In the genomic region with DNA sequence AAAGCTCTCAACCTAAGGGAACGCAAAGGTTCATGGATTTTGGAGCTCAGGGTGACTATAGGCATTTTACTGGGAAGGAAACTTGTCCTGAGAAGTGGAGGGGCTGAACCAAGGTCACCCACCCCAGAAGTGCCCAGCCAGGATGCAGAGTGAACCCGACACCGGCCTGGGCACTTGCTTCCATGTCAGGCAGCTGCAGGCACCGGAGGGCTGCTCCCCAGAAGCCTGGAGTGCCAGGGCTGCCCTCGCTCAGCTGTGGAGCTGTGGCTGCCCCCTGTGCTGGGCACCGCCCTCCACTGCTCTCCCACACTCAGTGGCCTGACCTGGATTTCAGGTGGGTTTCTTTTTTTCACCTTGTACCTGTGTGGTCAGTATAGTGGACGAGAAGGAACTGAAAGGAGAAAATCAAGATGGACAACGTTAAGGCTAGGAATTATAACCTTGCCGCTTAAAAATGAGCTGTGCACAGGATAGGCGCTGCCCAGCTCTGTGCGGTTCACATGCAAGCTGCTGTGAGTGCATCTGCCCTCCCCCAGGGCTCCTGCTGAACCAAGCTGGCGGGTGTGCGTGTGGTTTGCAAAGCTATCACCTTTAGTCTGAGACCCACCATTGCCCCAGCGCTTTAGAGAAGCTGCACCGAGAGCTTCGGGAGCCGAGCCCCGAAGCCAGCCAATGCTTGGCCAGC, we compare ENCODE assay signal across 9 cellular contexts. TPM values are rescaled to one million over a fixed set of nuclear protein-coding genes. Genes with fewer than 3 reads are reported as not detected.
DNase-seq lines count a peak whose midpoint lies in the region; ATAC-seq, FAIRE-seq and TF ChIP-seq lines count a peak whose summit lies in the region.
"Had no signal": no experiment of that assay in that cellular context is flagged by ENCODE, and none has a peak within 500 bp of the region (broad histone marks: within the 10 kb centered on the region; RNA-seq: fewer than 3 reads in every experiment).

No MANE protein-coding gene starts in this region.

- H2AFZ ChIP-seq in ACC112 (ENCODE audit: low read length, unreplicated experiment) (no peak overlapping the region), HCT116 (ENCODE audit: low read depth, low read length, poor library complexity, severe bottlenecking) (no peak overlapping the region), astrocyte (ENCODE audit: low read depth, low read length) (no peak overlapping the region)

- H3K4me3 ChIP-seq in ACC112 (ENCODE audit: low read depth, low read length) (peak overlapping the region; percentile 93), HCT116 (replicated peaks in 1 of 2; ENCODE audit: low read depth in 1 of 2, low read length in 2 of 2) (no peak overlapping the region), astrocyte (ENCODE audit: insufficient read depth, low read depth, low read length) (peak overlapping the region; percentile 91), mucosa of stomach (ENCODE audit: low read length) (no peak overlapping the region)

- no peaks in the 10 kb centered on the region for H3K36me3 ChIP-seq in ACC112 (ENCODE audit: insufficient read depth, low read length)
- no peaks in the 10 kb centered on the region for H3K36me3 ChIP-seq in HCT116 (ENCODE audit: control insufficient read depth in 1 of 2, insufficient read depth in 2 of 2, low read length in 2 of 2)
- no peaks in the 10 kb centered on the region for H3K36me3 ChIP-seq in astrocyte (ENCODE audit: insufficient read depth, low read length)
- H3K36me3 ChIP-seq in mucosa of stomach (ENCODE audit: control insufficient read depth, insufficient read depth, low read length), result no peaks in the 10 kb centered on the region

- peaks cover 74% of the 10 kb centered on the region for H3K79me2 ChIP-seq in ACC112 (ENCODE audit: control insufficient read depth, insufficient read depth, low read length, unreplicated experiment)
- H3K79me2 ChIP-seq in HCT116 (ENCODE audit: insufficient read depth, low read length), result peaks cover 68% of the 10 kb centered on the region
- H3K79me2 ChIP-seq in astrocyte (ENCODE audit: insufficient read depth, low read length), result peaks cover 75% of the 10 kb centered on the region

- H3K9me3 Mint-ChIP-seq in astrocyte (ENCODE audit: unreplicated experiment), result no peaks in the 10 kb centered on the region

- intact Hi-C loops in HCT116 (cut with micrococcal nuclease), result no loop called here

- peak overlapping the region; percentile 77 for H3K27ac Mint-ChIP-seq in astrocyte (ENCODE audit: unreplicated experiment)

- no peaks in the 10 kb centered on the region for H3K9me2 ChIP-seq in HCT116 (ENCODE audit: insufficient read depth)

- H3K27me3 ChIP-seq in ACC112 (ENCODE audit: insufficient read depth, low read length) (no peaks in the 10 kb centered on the region), HCT116 (ENCODE audit: insufficient read depth, low read length) (no peaks in the 10 kb centered on the region), astrocyte (ENCODE audit: insufficient read depth, low read length) (no peaks in the 10 kb centered on the region), mucosa of stomach (ENCODE audit: control insufficient read depth, insufficient read depth, low read length) (no peaks in the 10 kb centered on the region)

- peak overlapping the region; percentile 92 for H3K4me3 Mint-ChIP-seq in astrocyte (ENCODE audit: unreplicated experiment)

- H4K20me1 ChIP-seq in HCT116 (ENCODE audit: insufficient read depth) (peaks cover 3% of the 10 kb centered on the region; the same call in 1 of the 2 replicates), astrocyte (ENCODE audit: insufficient read depth, low read length) (peaks cover 59% of the 10 kb centered on the region)

- H3K4me1 ChIP-seq in ACC112 (ENCODE audit: control insufficient read depth, insufficient read depth, low read length, unreplicated experiment), result peaks cover 28% of the 10 kb centered on the region
- H3K4me1 ChIP-seq in HCT116 (ENCODE audit: control insufficient read depth in 1 of 2, insufficient read depth in 2 of 2, low read length in 2 of 2), result peaks cover 11 to 20% of the 10 kb centered on the region in 2 experiments
- peaks cover 37% of the 10 kb centered on the region for H3K4me1 ChIP-seq in astrocyte (ENCODE audit: insufficient read depth, low read length)
- H3K4me1 ChIP-seq in mucosa of stomach (ENCODE audit: control insufficient read depth, insufficient read depth, low read length), result peaks cover 26% of the 10 kb centered on the region

- POLR2A ChIA-PET in HCT116 (lab: Charles Lee), result no interaction called here

- CTCF ChIA-PET in HCT116 (lab: Charles Lee), result no interaction called here

- RAD21 ChIA-PET in HCT116 (lab: Charles Lee; ENCODE audit: low non-redundant PET in 1 of 2, low total read pairs in 2 of 2, uncharacterized antibody in 2 of 2, unreplicated experiment in 2 of 2), result no interaction called here

- TF ChIP-seq CTCF in HCT116 (IDR thresholded peaks at IDR 0.05 in 2 of 3, conservative IDR thresholded peaks at IDR 0.05 in 1 of 3; ENCODE audit: borderline replicate concordance in 1 of 3, insufficient read depth in 1 of 3, low read depth in 2 of 3, low read length in 2 of 3) (no peak), astrocyte (IDR thresholded peaks at IDR 0.05; ENCODE audit: insufficient read depth, low read depth, low read length) (no peak)

- H3K4me1 Mint-ChIP-seq in astrocyte (ENCODE audit: low read depth, unreplicated experiment), result peaks cover 25% of the 10 kb centered on the region

- H3K9me3 ChIP-seq in HCT116 (ENCODE audit: control insufficient read depth in 1 of 2, insufficient read depth in 1 of 2, low read depth in 1 of 2, low read length in 2 of 2), result no peaks in the 10 kb centered on the region
- H3K9me3 ChIP-seq in astrocyte (ENCODE audit: insufficient read depth, low read depth, low read length), result no peaks in the 10 kb centered on the region
- no peaks in the 10 kb centered on the region for H3K9me3 ChIP-seq in mucosa of stomach (ENCODE audit: control insufficient read depth, low read length)

- H3K4me2 ChIP-seq in HCT116 (ENCODE audit: low read length), result peak overlapping the region; percentile 97; the same call in 1 of the 2 replicates
- H3K4me2 ChIP-seq in astrocyte (ENCODE audit: low read length), result peak overlapping the region; percentile 99

- FAIRE-seq in astrocyte (lab: Jason Lieb, UNC), result no peak
- FAIRE-seq: G401.6 had no signal

- H3K27me3 Mint-ChIP-seq in astrocyte (ENCODE audit: low read depth, unreplicated experiment), result no peaks in the 10 kb centered on the region

- no peak overlapping the region for H3K9ac ChIP-seq in HCT116 (ENCODE audit: low read length)
- peak overlapping the region; percentile 98 for H3K9ac ChIP-seq in astrocyte (ENCODE audit: low read length)
- H3K9ac ChIP-seq in mucosa of stomach (ENCODE audit: low read length), result peak overlapping the region; percentile 63

- ATAC-seq in HCT116 (no peak), HG03196 (IDR thresholded peaks at IDR 0.05; ENCODE audit: unreplicated experiment) (no peak), HG03095 (IDR thresholded peaks at IDR 0.05; ENCODE audit: unreplicated experiment) (no peak), GM18520 (IDR thresholded peaks at IDR 0.05; ENCODE audit: unreplicated experiment) (no peak), HG03139 (IDR thresholded peaks at IDR 0.05; ENCODE audit: unreplicated experiment) (no peak)

- no peak overlapping the region for H3K27ac ChIP-seq in ACC112 (ENCODE audit: low read depth, low read length)
- H3K27ac ChIP-seq in HCT116 (ENCODE audit: low read depth, low read length), result no peak overlapping the region; the same call in 1 of the 2 replicates
- H3K27ac ChIP-seq in astrocyte (ENCODE audit: low read depth, low read length), result no peak overlapping the region

- H3K36me3 Mint-ChIP-seq in astrocyte (ENCODE audit: low read depth, unreplicated experiment), result peaks cover under 1% of the 10 kb centered on the region

- TF ChIP-seq POLR2A in HCT116 (IDR thresholded peaks at IDR 0.05; ENCODE audit: borderline replicate concordance, extremely low read depth, insufficient read depth, insufficient read length), result no peak

- no peak for TF ChIP-seq RAD21 in HCT116 (IDR thresholded peaks at IDR 0.05; ENCODE audit: low read depth)

- DNase-seq in HCT116 (ENCODE audit: low read depth, low spot score), result no peak
- no peak for DNase-seq in astrocyte (ENCODE audit: low read depth)

- no TSS peak for BruUV-seq in HCT116 (replicated peaks; lab: Mats Ljungman, UMichigan)

TF ChIP-seq in HCT116, 20 proteins besides CTCF, POLR2A, EP300 and RAD21 (continues in another document):
- no peak for TF ChIP-seq EGR1 (IDR thresholded peaks at IDR 0.05; ENCODE audit: low read depth)
- no peak for TF ChIP-seq SP1 (IDR thresholded peaks at IDR 0.05; ENCODE audit: low read depth)
- TF ChIP-seq, protein P1, sequence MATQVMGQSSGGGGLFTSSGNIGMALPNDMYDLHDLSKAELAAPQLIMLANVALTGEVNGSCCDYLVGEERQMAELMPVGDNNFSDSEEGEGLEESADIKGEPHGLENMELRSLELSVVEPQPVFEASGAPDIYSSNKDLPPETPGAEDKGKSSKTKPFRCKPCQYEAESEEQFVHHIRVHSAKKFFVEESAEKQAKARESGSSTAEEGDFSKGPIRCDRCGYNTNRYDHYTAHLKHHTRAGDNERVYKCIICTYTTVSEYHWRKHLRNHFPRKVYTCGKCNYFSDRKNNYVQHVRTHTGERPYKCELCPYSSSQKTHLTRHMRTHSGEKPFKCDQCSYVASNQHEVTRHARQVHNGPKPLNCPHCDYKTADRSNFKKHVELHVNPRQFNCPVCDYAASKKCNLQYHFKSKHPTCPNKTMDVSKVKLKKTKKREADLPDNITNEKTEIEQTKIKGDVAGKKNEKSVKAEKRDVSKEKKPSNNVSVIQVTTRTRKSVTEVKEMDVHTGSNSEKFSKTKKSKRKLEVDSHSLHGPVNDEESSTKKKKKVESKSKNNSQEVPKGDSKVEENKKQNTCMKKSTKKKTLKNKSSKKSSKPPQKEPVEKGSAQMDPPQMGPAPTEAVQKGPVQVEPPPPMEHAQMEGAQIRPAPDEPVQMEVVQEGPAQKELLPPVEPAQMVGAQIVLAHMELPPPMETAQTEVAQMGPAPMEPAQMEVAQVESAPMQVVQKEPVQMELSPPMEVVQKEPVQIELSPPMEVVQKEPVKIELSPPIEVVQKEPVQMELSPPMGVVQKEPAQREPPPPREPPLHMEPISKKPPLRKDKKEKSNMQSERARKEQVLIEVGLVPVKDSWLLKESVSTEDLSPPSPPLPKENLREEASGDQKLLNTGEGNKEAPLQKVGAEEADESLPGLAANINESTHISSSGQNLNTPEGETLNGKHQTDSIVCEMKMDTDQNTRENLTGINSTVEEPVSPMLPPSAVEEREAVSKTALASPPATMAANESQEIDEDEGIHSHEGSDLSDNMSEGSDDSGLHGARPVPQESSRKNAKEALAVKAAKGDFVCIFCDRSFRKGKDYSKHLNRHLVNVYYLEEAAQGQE (IDR thresholded peaks at IDR 0.05; ENCODE audit: low read depth), result no peak
- no peak for TF ChIP-seq CBX3 (IDR thresholded peaks at IDR 0.05; ENCODE audit: low read depth)
- TF ChIP-seq, protein P2, sequence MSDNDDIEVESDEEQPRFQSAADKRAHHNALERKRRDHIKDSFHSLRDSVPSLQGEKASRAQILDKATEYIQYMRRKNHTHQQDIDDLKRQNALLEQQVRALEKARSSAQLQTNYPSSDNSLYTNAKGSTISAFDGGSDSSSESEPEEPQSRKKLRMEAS (IDR thresholded peaks at IDR 0.05), result no peak
- TF ChIP-seq SIN3A (IDR thresholded peaks at IDR 0.05; ENCODE audit: low read depth), result no peak

RNA-seq across cellular contexts. Expression of a gene that starts 2.2 kb away (rescaled TPM):
- total RNA-seq in HCT116 (2021; ENCODE audit: unreplicated experiment), result 75.3 TPM
- polyA plus RNA-seq in HCT116 (2012), result 45.1 and 64.0 TPM in 2 replicates
- total RNA-seq in astrocyte, result 85.5 and 92.4 TPM in 2 replicates

RNA-seq across cellular contexts. Expression of a gene that starts 30.1 kb away (rescaled TPM):
- total RNA-seq in HCT116 (2021; ENCODE audit: unreplicated experiment) (113 TPM), astrocyte (122 and 143 TPM in 2 replicates)
- 40.3 and 46.9 TPM in 2 replicates for polyA plus RNA-seq in HCT116 (2012)

Comparison
In these comparisons a context has a peak if more than half of its experiments do, and no peak if none do; other contexts are left out.
1. H3K4me3 ChIP-seq: peak in ACC112 (single experiment) and astrocyte (single experiment); none in HCT116 (0 of 2) and mucosa of stomach (single experiment).